ENCODE assay signal across 10 cellular contexts in genomic region chr12:27123642-27124041, GRCh38. TPM values are rescaled to one million over a fixed set of nuclear protein-coding genes. Genes with fewer than 3 reads are reported as not detected.
A peak's percentile ranks its signal among the peaks of the same experiment; 100 is the strongest.
DNase-seq lines count a peak whose midpoint lies in the region; ATAC-seq, FAIRE-seq and TF ChIP-seq lines count a peak whose summit lies in the region.
"Had no signal": no experiment of that assay in that cellular context is flagged by ENCODE, and none has a peak within 500 bp of the region (broad histone marks: within the 10 kb centered on the region; RNA-seq: fewer than 3 reads in every experiment).

No MANE protein-coding gene starts in this region.

- TF ChIP-seq RAD21 in K562 (CRISPR knock-in tag; conservative IDR thresholded peaks at IDR 0.05 in 1 of 2, IDR thresholded peaks at IDR 0.05 in 1 of 2) (peak; percentile 69 to 77), neural cell (conservative IDR thresholded peaks at IDR 0.05) (peak; percentile 51)

- no peaks in the 10 kb centered on the region for H3K79me2 ChIP-seq in K562 (ENCODE audit: control insufficient read depth, insufficient read depth, low read length)
- no peaks in the 10 kb centered on the region for H3K79me2 ChIP-seq in neural cell (replicated peaks; ENCODE audit: insufficient read depth, low read length)

- no TSS peak for BruUV-seq in K562 (replicated peaks; lab: Mats Ljungman, UMichigan)

- H3K9me1 ChIP-seq in K562 (ENCODE audit: control insufficient read depth, insufficient read depth, low read length): no peaks in the 10 kb centered on the region

- TF ChIP-seq EP300 in K562 (IDR thresholded peaks at IDR 0.05; ENCODE audit: low read length) (no peak), neural cell (conservative IDR thresholded peaks at IDR 0.05; ENCODE audit: poor library complexity, severe bottlenecking) (no peak)

- peaks cover 0 to 9% of the 10 kb centered on the region in 2 experiments; a peak in 2 of 5 replicates for H3K27me3 ChIP-seq in K562 (ENCODE audit: control insufficient read depth in 2 of 2, insufficient read depth in 2 of 2, low read length in 2 of 2)
- no peaks in the 10 kb centered on the region for H3K27me3 ChIP-seq in neural cell (ENCODE audit: insufficient read depth, low read depth, low read length)

- H2AFZ ChIP-seq in K562 (ENCODE audit: low read depth, low read length): no peak overlapping the region
- no peak overlapping the region for H2AFZ ChIP-seq in neural cell (ENCODE audit: low read depth, low read length)

- H3K36me3 ChIP-seq in K562 (ENCODE audit: control insufficient read depth, insufficient read depth, low read length) (no peaks in the 10 kb centered on the region), neural cell (ENCODE audit: insufficient read depth, low read length) (no peaks in the 10 kb centered on the region)

- peak; percentile 78 for FAIRE-seq in K562 (lab: Jason Lieb, UNC)
- FAIRE-seq: endometrium had no signal

- in situ Hi-C loops in K562 (cut with MboI): no loop called here

- WGBS in K562 (ENCODE audit: insufficient coverage, low coverage, missing lambda C conversion rate): 4% methylated on average over 3 of the region's 3 CpGs

- H3K4me2 ChIP-seq in K562 (ENCODE audit: insufficient read depth, low read length): no peak overlapping the region
- no peak overlapping the region for H3K4me2 ChIP-seq in neural cell (ENCODE audit: low read length)

- H3K9me2 ChIP-seq in neural cell (ENCODE audit: insufficient read depth, low read length): no peaks in the 10 kb centered on the region

- TF ChIP-seq POLR2A in K562 (conservative IDR thresholded peaks at IDR 0.05): no peak

- H3K4me3 ChIP-seq in K562: no peak overlapping the region
- no peak overlapping the region for H3K4me3 ChIP-seq in neural cell (ENCODE audit: low read length)

- no peaks in the 10 kb centered on the region for H3F3A ChIP-seq in neural cell (ENCODE audit: insufficient read depth, low read length, poor library complexity, severe bottlenecking)

- POLR2A ChIA-PET in K562 (lab: Yijun Ruan, JAX): no interaction called here

- DNase-seq in DMS 273 (lab: John Stamatoyannopoulos, UW; ENCODE audit: unreplicated experiment) (peak; percentile 37), DMS 273 treated with DMSO at 0.1 percent for 48 hours (lab: John Stamatoyannopoulos, UW) (no peak), K562 (ENCODE audit: extremely low read depth in 1 of 4, low spot score in 3 of 4) (peak; percentile 11 to 27 (median 18)), DMS114 treated with DMSO at 0.1 percent for 48 hours (lab: John Stamatoyannopoulos, UW; ENCODE audit: unreplicated experiment) (no peak)
- DNase-seq in stimulated activated CD4-positive, alpha-beta T cell treated with anti-CD3 and anti-CD28 coated beads, Interleukin-2, amount 100 ng/mL, for 48 hours: no peak
- no peak for DNase-seq in activated CD4-positive, CD25-positive, alpha-beta regulatory T cell treated with anti-CD3 and anti-CD28 coated beads, Interleukin-2, amount 50 U/mL, for 72 hours
- DNase-seq: activated CD4-positive, alpha-beta memory T cell treated with anti-CD3 and anti-CD28 coated beads for 36 hours had no signal

- no peak overlapping the region for H3K27ac ChIP-seq in K562 (ENCODE audit: extremely low read depth, low read depth, low read length)
- no peak overlapping the region for H3K27ac ChIP-seq in neural cell (ENCODE audit: low read length)

- H4K20me1 ChIP-seq in K562 (replicated peaks; ENCODE audit: control insufficient read depth, insufficient read depth, low read length) (no peaks in the 10 kb centered on the region), neural cell (ENCODE audit: insufficient read depth) (no peaks in the 10 kb centered on the region)

- H3K9ac ChIP-seq in K562 (ENCODE audit: insufficient read depth in 1 of 2, low read depth in 2 of 2, low read length in 2 of 2): no peak overlapping the region
- no peak overlapping the region for H3K9ac ChIP-seq in neural cell (ENCODE audit: low read length)

- TF ChIP-seq CTCF in LNCAP (IDR thresholded peaks at IDR 0.05) (peak; percentile 53), K562 (IDR thresholded peaks at IDR 0.05 in 2 of 3, conservative IDR thresholded peaks at IDR 0.05 in 1 of 3; ENCODE audit: insufficient read depth in 2 of 3, low read depth in 1 of 3, low read length in 3 of 3) (peak in 2 of 3 experiments; percentile 19 to 51; a peak in 3 of 6 replicates), neural cell (IDR thresholded peaks at IDR 0.05; ENCODE audit: poor library complexity, severe bottlenecking) (peak; percentile 55)

- H3K4me1 ChIP-seq in K562 (replicated peaks in 1 of 2; ENCODE audit: control insufficient read depth in 2 of 2, insufficient read depth in 2 of 2, low read length in 2 of 2): no peaks in the 10 kb centered on the region

- ATAC-seq in K562: peak; percentile 53; the same call in 1 of the 3 replicates

- CTCF ChIA-PET in K562 (lab: Yijun Ruan, JAX; ENCODE audit: low intra/inter-chr PET ratio): interaction anchor here (0.6 to 1.6 kb wide), 5 partner anchors 108 to 689 kb away, joined by 3 to 5 read pairs (median 3); no protein-coding TSS in a partner anchor

- intact Hi-C loops in K562 (cut with micrococcal nuclease): loop anchor here (1.0 kb wide), 1 partner anchor 108 kb away; no protein-coding TSS in a partner anchor

- no peaks in the 10 kb centered on the region for H3K9me3 ChIP-seq in K562 (replicated peaks; ENCODE audit: control insufficient read depth, insufficient read depth, low read depth, low read length)
- H3K9me3 ChIP-seq in neural cell (ENCODE audit: low read length): no peaks in the 10 kb centered on the region

TF ChIP-seq in K562, 482 proteins besides CTCF, POLR2A, EP300 and RAD21 (continues in another document):
- TF ChIP-seq ZFP91 (CRISPR knock-in tag; IDR thresholded peaks at IDR 0.05): no peak

TF ChIP-seq in neural cell, 6 proteins besides CTCF, POLR2A, EP300 and RAD21:
- no peak for TF ChIP-seq MXI1 (conservative IDR thresholded peaks at IDR 0.05; ENCODE audit: poor library complexity, severe bottlenecking)
- TF ChIP-seq POLR2AphosphoS5 (IDR thresholded peaks at IDR 0.05): no peak
- peak; percentile 46 for TF ChIP-seq SMC3 (conservative IDR thresholded peaks at IDR 0.05; ENCODE audit: poor library complexity)
- no peak for TF ChIP-seq TAF1 (IDR thresholded peaks at IDR 0.05; ENCODE audit: low read depth)
- no peak for TF ChIP-seq EZH2 (IDR thresholded peaks at IDR 0.05; ENCODE audit: borderline replicate concordance, insufficient read depth, low read length, poor library complexity, severe bottlenecking)
- TF ChIP-seq REST (IDR thresholded peaks at IDR 0.05; ENCODE audit: borderline replicate concordance): no peak

RNA-seq across cellular contexts. Expression of gene C12orf71, which starts 41.3 kb away (rescaled TPM):
- total RNA-seq in K562 (2011; cell fraction: chromatin; rRNA removed; ENCODE audit: low replicate concordance): not detected in 2 replicates
- total RNA-seq in K562 (2011; cell fraction: nucleolus; rRNA removed): not detected in 2 replicates
- total RNA-seq in K562 (2011; cell fraction: nucleoplasm; rRNA removed): not detected in 2 replicates
- total RNA-seq in K562 (2014; rRNA removed) (not detected in 2 replicates), K562 (2014; rRNA removed; fragmentation: Illumina TruSeq; extraction: Trizol) (not detected in 2 replicates), K562 (2015; rRNA removed; fragmentation: Illumina TruSeq; extraction: Trizol) (not detected in 2 replicates), K562 (2021) (not detected in 2 replicates)
- polyA plus RNA-seq in K562 (2011; rRNA removed) (not detected in 2 replicates), K562 (2014; fragmentation: Illumina TruSeq; extraction: Trizol) (not detected in 2 replicates), K562 (2014; fragmentation: Nextera tagmentation; extraction: Ambion mirVana) (not detected), K562 (2014; rRNA removed) (not detected in 2 replicates), neural cell (not detected in 2 replicates)
- not detected in 2 replicates for polyA plus RNA-seq in K562 (2011; cell fraction: cytosol; rRNA removed)
- polyA plus RNA-seq in K562 (2011; cell fraction: nucleus; rRNA removed): not detected in 2 replicates
- polyA plus RNA-seq in K562 (2012): 0.08 TPM in 1 of 2 replicates, not detected in the other
- not detected in 2 replicates for polyA minus RNA-seq in K562 (2011; rRNA and poly(A)+ RNA removed)
- polyA minus RNA-seq in K562 (2011; cell fraction: cytosol; rRNA and poly(A)+ RNA removed): not detected in 2 replicates
- polyA minus RNA-seq in K562 (2011; cell fraction: nucleus; rRNA and poly(A)+ RNA removed): not detected in 2 replicates
- not detected in 2 replicates for polyA minus RNA-seq in neural cell
- total RNA-seq: activated CD4-positive, alpha-beta memory T cell treated with anti-CD3 and anti-CD28 coated beads for 36 hours had no signal

Comparison
In these comparisons a context has a peak if more than half of its experiments do, and no peak if none do; other contexts are left out.
1. DNase-seq: peak in DMS 273 (single experiment) and K562 (4 of 4); none in DMS 273 treated with DMSO at 0.1 percent for 48 hours (single experiment), stimulated activated CD4-positive, alpha-beta T cell treated with anti-CD3 and anti-CD28 coated beads, Interleukin-2, amount 100 ng/mL, for 48 hours (0 of 2), activated CD4-positive, CD25-positive, alpha-beta regulatory T cell treated with anti-CD3 and anti-CD28 coated beads, Interleukin-2, amount 50 U/mL, for 72 hours (single experiment) and DMS114 treated with DMSO at 0.1 percent for 48 hours (single experiment).
2. Peak in every context shown above with its lines, with median percentiles within 50 percentile points of each other: CTCF ChIP-seq.